ENCODE assay signal across 4 cellular contexts in genomic region chr19:43329026-43329425, GRCh38. TPM values are rescaled to one million over a fixed set of nuclear protein-coding genes. Genes with fewer than 3 reads are reported as not detected.
"Had no signal": no experiment of that assay in that cellular context is flagged by ENCODE, and none has a peak within 500 bp of the region (broad histone marks: within the 10 kb centered on the region; RNA-seq: fewer than 3 reads in every experiment).

No MANE protein-coding gene starts in this region.

RNA-seq across cellular contexts. Expression of gene CD177, which starts 24.5 kb away (rescaled TPM):
- total RNA-seq: HepG2, HT1080 had no signal
- polyA plus RNA-seq: HepG2, IgD-negative memory B cell had no signal

RNA-seq across cellular contexts. Expression of gene PSG9, which starts 59.7 kb away (rescaled TPM):
- total RNA-seq: H7, HepG2 had no signal
- polyA plus RNA-seq: IgD-negative memory B cell had no signal
